In the genomic region with DNA sequence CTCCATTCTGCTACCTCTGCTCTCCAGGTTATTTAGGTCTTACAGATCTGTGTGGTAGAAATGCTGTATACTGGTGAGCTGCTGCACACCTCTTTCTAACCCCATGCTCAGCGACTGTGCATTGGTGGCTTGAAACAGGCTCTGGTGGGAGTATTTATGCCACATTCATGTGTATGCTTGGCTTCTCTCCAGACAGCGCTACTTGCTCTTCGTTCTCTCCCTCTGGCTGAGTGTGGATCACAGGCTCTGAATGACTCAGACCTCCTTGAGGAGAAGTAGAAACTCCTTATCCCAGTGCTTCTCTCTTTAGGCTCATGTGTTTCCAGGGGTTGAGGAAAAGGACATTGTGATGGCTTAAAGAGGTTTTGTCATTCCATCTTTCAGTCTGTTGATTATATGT, we compare ENCODE assay signal across 12 cellular contexts. TPM values are rescaled to one million over a fixed set of nuclear protein-coding genes. Genes with fewer than 3 reads are reported as not detected.
DNase-seq lines count a peak whose midpoint lies in the region; ATAC-seq and TF ChIP-seq lines count a peak whose summit lies in the region.
"Had no signal": no experiment of that assay in that cellular context is flagged by ENCODE, and none has a peak within 500 bp of the region (broad histone marks: within the 10 kb centered on the region; RNA-seq: fewer than 3 reads in every experiment).

No MANE protein-coding gene starts in this region.

- H3K79me2 ChIP-seq in mammary epithelial cell (ENCODE audit: insufficient read depth, low read length) = peaks cover 57% of the 10 kb centered on the region

- peak overlapping the region; percentile 46 for H3K4me2 ChIP-seq in mammary epithelial cell (ENCODE audit: insufficient read depth, low read depth, low read length)

- no peak overlapping the region for H3K4me3 Mint-ChIP-seq in activated CD8-positive, alpha-beta T cell treated with anti-CD3 and anti-CD28 coated beads for 36 hours
- H3K4me3 Mint-ChIP-seq: activated CD4-positive, alpha-beta memory T cell treated with anti-CD3 and anti-CD28 coated beads, Interleukin-2, amount 10 ng/mL, durations not matched to agents 7 days and 5 days; immature natural killer cell had no signal

- dilution Hi-C loops in mammary epithelial cell (cut with HindIII; ENCODE audit: low sequenced_read_pairs) = no loop called here

- in situ Hi-C loops in mammary epithelial cell (cut with MboI; ENCODE audit: low sequenced_read_pairs in 2 of 2) = no loop called here
- in situ Hi-C loops in G401 (cut with HindIII; ENCODE audit: low sequenced_read_pairs) = no loop called here

- no peak overlapping the region for H2AFZ ChIP-seq in mammary epithelial cell (ENCODE audit: low read depth, low read length)

- no peak for TF ChIP-seq CTCF in AG09319 (IDR thresholded peaks at IDR 0.05; ENCODE audit: low read depth, low read length)
- no peak for TF ChIP-seq CTCF in mammary epithelial cell (conservative IDR thresholded peaks at IDR 0.05 in 1 of 2, IDR thresholded peaks at IDR 0.05 in 1 of 2; ENCODE audit: extremely low read depth in 1 of 2, insufficient read depth in 1 of 2, low read depth in 1 of 2, low read length in 2 of 2)
- TF ChIP-seq CTCF in left lung (IDR thresholded peaks at IDR 0.05) = no peak
- TF ChIP-seq CTCF in activated CD8-positive, alpha-beta T cell treated with anti-CD3 and anti-CD28 coated beads for 36 hours (IDR thresholded peaks at IDR 0.05) = no peak

- POLR2A ChIA-PET in activated CD8-positive, alpha-beta T cell treated with anti-CD3 and anti-CD28 coated beads for 36 hours (lab: Charles Lee) = no interaction called here

- peaks cover 15% of the 10 kb centered on the region for H3K27me3 Mint-ChIP-seq in activated CD8-positive, alpha-beta T cell treated with anti-CD3 and anti-CD28 coated beads for 36 hours

- H3K9ac ChIP-seq in mammary epithelial cell (ENCODE audit: insufficient read depth, low read length) = no peak overlapping the region

- H3K27me3 ChIP-seq in mammary epithelial cell (ENCODE audit: insufficient read depth, low read length) = no peaks in the 10 kb centered on the region
- peaks cover 0 to 9% of the 10 kb centered on the region in 2 donors for H3K27me3 ChIP-seq in left lung

- no peaks in the 10 kb centered on the region for H3K36me3 ChIP-seq in mammary epithelial cell (ENCODE audit: insufficient read depth, low read length)
- H3K36me3 ChIP-seq in left lung = no peaks in the 10 kb centered on the region

- H3K27ac Mint-ChIP-seq in activated CD8-positive, alpha-beta T cell treated with anti-CD3 and anti-CD28 coated beads for 36 hours = no peak overlapping the region
- H3K27ac Mint-ChIP-seq: activated CD4-positive, alpha-beta memory T cell treated with anti-CD3 and anti-CD28 coated beads, Interleukin-2, amount 10 ng/mL, durations not matched to agents 7 days and 5 days; immature natural killer cell had no signal

- CTCF ChIA-PET in mammary epithelial cell (lab: Charles Lee; ENCODE audit: low non-redundant PET) = no interaction called here
- CTCF ChIA-PET in activated CD8-positive, alpha-beta T cell treated with anti-CD3 and anti-CD28 coated beads for 36 hours (lab: Charles Lee) = no interaction called here

- no peak overlapping the region for H3K4me3 ChIP-seq in mammary epithelial cell (replicated peaks in 1 of 3; ENCODE audit: insufficient read depth in 1 of 3, low read depth in 2 of 3, low read length in 3 of 3)
- no peak overlapping the region for H3K4me3 ChIP-seq in left lung

- H3K27ac ChIP-seq in mammary epithelial cell (ENCODE audit: insufficient read depth, low read depth, low read length) = no peak overlapping the region
- no peak overlapping the region for H3K27ac ChIP-seq in left lung

- H3K4me1 Mint-ChIP-seq in activated CD8-positive, alpha-beta T cell treated with anti-CD3 and anti-CD28 coated beads for 36 hours (ENCODE audit: low read depth) = no peaks in the 10 kb centered on the region
- H3K4me1 Mint-ChIP-seq: activated CD4-positive, alpha-beta memory T cell treated with anti-CD3 and anti-CD28 coated beads, Interleukin-2, amount 10 ng/mL, durations not matched to agents 7 days and 5 days; immature natural killer cell had no signal

- intact Hi-C loops in mammary epithelial cell (cut with micrococcal nuclease) (no loop called here), left lung (cut with DNase I) (no loop called here)
- intact Hi-C loops in activated CD8-positive, alpha-beta T cell treated with anti-CD3 and anti-CD28 coated beads for 36 hours (cut with micrococcal nuclease) = no loop called here

- peaks cover 4% of the 10 kb centered on the region for H3K9me3 ChIP-seq in mammary epithelial cell (replicated peaks; ENCODE audit: insufficient read depth, low read length)
- H3K9me3 ChIP-seq in left lung = no peaks in the 10 kb centered on the region

- no peaks in the 10 kb centered on the region for H4K20me1 ChIP-seq in mammary epithelial cell (ENCODE audit: insufficient read depth, low read length)

- H3K36me3 Mint-ChIP-seq in activated CD8-positive, alpha-beta T cell treated with anti-CD3 and anti-CD28 coated beads for 36 hours (ENCODE audit: low read depth) = no peaks in the 10 kb centered on the region
- H3K36me3 Mint-ChIP-seq: immature natural killer cell had no signal

- ATAC-seq in left lung (peak; percentile 87), GM18502 (IDR thresholded peaks at IDR 0.05; ENCODE audit: poor library complexity, unreplicated experiment) (no peak), HG02852 (IDR thresholded peaks at IDR 0.05; ENCODE audit: unreplicated experiment) (no peak)
- no peak for ATAC-seq in activated CD8-positive, alpha-beta T cell treated with anti-CD3 and anti-CD28 coated beads for 36 hours

- DNase-seq in AG09319 (ENCODE audit: extremely low read depth, low read depth) (peak; percentile 66), HS-5 (ENCODE audit: low read depth) (peak; percentile 72), mammary epithelial cell (peak; percentile 87), left lung (no peak), G401 (ENCODE audit: low spot score) (no peak)
- DNase-seq in activated CD8-positive, alpha-beta T cell treated with anti-CD3 and anti-CD28 coated beads for 36 hours = no peak
- DNase-seq: activated CD4-positive, alpha-beta memory T cell treated with anti-CD3 and anti-CD28 coated beads, Interleukin-2, amount 10 ng/mL, durations not matched to agents 7 days and 5 days; DMS53; immature natural killer cell; retina had no signal

- peaks cover 19% of the 10 kb centered on the region for H3K4me1 ChIP-seq in mammary epithelial cell (ENCODE audit: insufficient read depth, low read length)
- no peaks in the 10 kb centered on the region for H3K4me1 ChIP-seq in left lung

- no TSS peak for BruUV-seq in mammary epithelial cell (replicated peaks; lab: Mats Ljungman, UMichigan)

- no peaks in the 10 kb centered on the region for H3K9me3 Mint-ChIP-seq in activated CD8-positive, alpha-beta T cell treated with anti-CD3 and anti-CD28 coated beads for 36 hours
- H3K9me3 Mint-ChIP-seq: activated CD4-positive, alpha-beta memory T cell treated with anti-CD3 and anti-CD28 coated beads, Interleukin-2, amount 10 ng/mL, durations not matched to agents 7 days and 5 days had no signal

- WGBS in mammary epithelial cell (ENCODE audit: low coverage, missing lambda C conversion rate) = 0% methylated on average over 3 of the region's 3 CpGs

RNA-seq across cellular contexts. Expression of a gene that starts 54.9 kb away (rescaled TPM):
- total RNA-seq in mammary epithelial cell (10 to 100 TPM; 28.1 to 51.5 TPM), left lung (1 to 10 TPM in 1 of 2 donors, under 1 TPM in 1; 0.55 to 1.0 TPM)
- 18.3 TPM for polyA plus RNA-seq in mammary epithelial cell
- polyA minus RNA-seq in mammary epithelial cell = 37.2 TPM
- not detected for total RNA-seq in activated CD8-positive, alpha-beta T cell treated with anti-CD3 and anti-CD28 coated beads for 36 hours
- 0.03 TPM in 1 of 2 replicates, not detected in the other for total RNA-seq in G401 (2014; rRNA removed; shearing (Covaris generic))
- total RNA-seq: activated CD4-positive, alpha-beta memory T cell treated with anti-CD3 and anti-CD28 coated beads, Interleukin-2, amount 10 ng/mL, durations not matched to agents 7 days and 5 days had no signal
- polyA plus RNA-seq: immature natural killer cell had no signal

Comparison
In these comparisons a context has a peak if more than half of its experiments do, and no peak if none do; other contexts are left out.
1. DNase-seq: peak in AG09319 (single experiment), HS-5 (single experiment) and mammary epithelial cell (single experiment); none in left lung (0 of 2), activated CD8-positive, alpha-beta T cell treated with anti-CD3 and anti-CD28 coated beads for 36 hours (single experiment) and G401 (single experiment).
2. RNA of a gene that starts 54.9 kb away (total RNA-seq): 28.1 to 51.5 TPM in mammary epithelial cell; 0.55 to 1.0 TPM in left lung, not detected in activated CD8-positive, alpha-beta T cell treated with anti-CD3 and anti-CD28 coated beads for 36 hours and 0.03 TPM in G401; every median in the first group is over 10 times any median in the second.